In genomic region chr2:108829916-108830315, GRCh38 we compare ENCODE assay signal across 33 cellular contexts.
"Had no signal": no experiment of that assay in that cellular context is flagged by ENCODE, and none has a peak within 500 bp of the region (broad histone marks: within the 10 kb centered on the region; RNA-seq: fewer than 3 reads in every experiment).

No MANE protein-coding gene starts in this region.

- H3K9me3 ChIP-seq: adrenal gland, body of pancreas had no signal

- DNase-seq: activated B cell treated with CpG ODN at 0.5 μM for 24 hours; activated CD4-positive, alpha-beta memory T cell treated with anti-CD3 and anti-CD28 coated beads for 36 hours; activated CD4-positive, alpha-beta T cell treated with anti-CD3 and anti-CD28 coated beads for 4 hours; activated CD4-positive, alpha-beta T cell treated with anti-CD3 and anti-CD28 coated beads, Interleukin-2, amount 10 ng/mL, durations not matched to agents 24 days and 14 days; activated CD4-positive, alpha-beta T cell treated with anti-CD3 and anti-CD28 coated beads, Interleukin-2, amount 50 U/mL, for 1 hour; activated CD4-positive, alpha-beta T cell treated with anti-CD3 and anti-CD28 coated beads, Interleukin-2, amount 50 U/mL, for 4 hours; activated CD4-positive, CD25-positive, alpha-beta regulatory T cell treated with anti-CD3 and anti-CD28 coated beads, Interleukin-2, amount 50 U/mL, for 72 hours; activated CD8-positive, alpha-beta memory T cell treated with anti-CD3 and anti-CD28 coated beads, Interleukin-2, amount 50 U/mL, for 4 hours; activated CD8-positive, alpha-beta T cell treated with anti-CD3 and anti-CD28 coated beads for 36 hours; activated effector memory CD4-positive, alpha-beta T cell treated with anti-CD3 and anti-CD28 coated beads, Interleukin-2, amount 50 U/mL, for 16 hours; activated gamma-delta T cell treated with Interleukin-2 at 50 U/mL for 16 hours; activated naive CD4-positive, alpha-beta T cell; activated naive CD4-positive, alpha-beta T cell treated with anti-CD3 and anti-CD28 coated beads for 36 hours; activated naive CD4-positive, alpha-beta T cell treated with anti-CD3 and anti-CD28 coated beads, Interleukin-2, amount 50 U/mL, for 16 hours; activated naive CD8-positive, alpha-beta T cell treated with anti-CD3 and anti-CD28 coated beads for 36 hours; activated T-cell treated with anti-CD3 and anti-CD28 coated beads for 4 hours; activated T-cell treated with anti-CD3 and anti-CD28 coated beads, Interleukin-2, amount 50 U/mL, for 1 hour; activated T-cell treated with anti-CD3 and anti-CD28 coated beads, Interleukin-2, amount 50 U/mL, for 4 hours; activated T-cell treated with anti-CD3 and anti-CD28 coated beads, Interleukin-2, amount 50 U/mL, for 72 hours; adrenal gland; amniotic stem cell; aorta; body of pancreas; brain microvascular endothelial cell; caudate nucleus; cerebellar nuclear complex; T-helper 2 cell; T-helper 9 cell had no signal

- H3K36me3 ChIP-seq: adrenal gland, brain microvascular endothelial cell, breast epithelium, cardiac muscle cell had no signal

- H3K4me3 ChIP-seq: adrenal gland, body of pancreas, breast epithelium, cardiac muscle cell had no signal

- H3K4me1 ChIP-seq: adrenal gland, body of pancreas, breast epithelium had no signal

- ATAC-seq: activated CD8-positive, alpha-beta T cell treated with anti-CD3 and anti-CD28 coated beads for 36 hours; activated naive CD4-positive, alpha-beta T cell treated with anti-CD3 and anti-CD28 coated beads, Interleukin-2, amount 50 U/mL, for 72 hours; activated T-cell treated with anti-CD3 and anti-CD28 coated beads, Interleukin-2, amount 50 U/mL, for 4 hours; activated T-cell treated with anti-CD3 and anti-CD28 coated beads, Interleukin-2, amount 50 U/mL, for 72 hours; activated T-helper 17 cell treated with anti-CD3 and anti-CD28 coated beads, Interleukin-2, amount 50 U/mL, for 72 hours; body of pancreas had no signal

- H3K27ac ChIP-seq: adrenal gland, body of pancreas, brain microvascular endothelial cell, breast epithelium, cardiac muscle cell, VCaP had no signal

- H3K27me3 ChIP-seq: adrenal gland, body of pancreas, brain microvascular endothelial cell, breast epithelium, cardiac muscle cell had no signal
